In the genomic region with DNA sequence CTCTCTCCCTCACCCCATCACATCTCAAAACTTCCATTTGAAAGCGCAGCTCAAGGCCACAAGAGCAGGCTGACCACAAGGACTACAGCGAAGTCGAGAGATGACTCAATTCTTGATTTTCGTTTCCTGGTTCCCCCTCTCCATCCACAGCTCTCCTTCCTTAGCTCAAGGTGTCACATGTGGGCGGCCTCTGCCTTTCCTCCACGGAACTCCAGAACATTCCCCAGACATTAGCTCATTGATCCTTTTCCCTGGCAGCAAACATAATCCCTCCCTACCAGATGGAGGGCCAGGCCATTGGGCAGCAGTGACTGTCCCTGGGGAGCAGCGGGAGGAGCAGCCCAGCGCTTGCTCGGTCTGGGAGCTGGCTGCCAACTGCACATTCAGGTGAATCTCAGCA, we compare ENCODE assay signal across 9 cellular contexts. TPM values are rescaled to one million over a fixed set of nuclear protein-coding genes. Genes with fewer than 3 reads are reported as not detected.
DNase-seq lines count a peak whose midpoint lies in the region; ATAC-seq and TF ChIP-seq lines count a peak whose summit lies in the region.
"Had no signal": no experiment of that assay in that cellular context is flagged by ENCODE, and none has a peak within 500 bp of the region (broad histone marks: within the 10 kb centered on the region; RNA-seq: fewer than 3 reads in every experiment).

No MANE protein-coding gene starts in this region.

- H3K27me3 ChIP-seq in hepatocyte, result no peaks in the 10 kb centered on the region
- H3K27me3 ChIP-seq: neutrophil had no signal

- 85% methylated on average over 9 of the region's 9 CpGs for whole genome bisulfite sequencing in hepatocyte (ENCODE audit: low lambda C conversion rate, missing lambda C conversion rate)

- no peaks in the 10 kb centered on the region for H3K36me3 ChIP-seq in hepatocyte (replicated peaks; ENCODE audit: insufficient read depth, low read depth)
- H3K36me3 ChIP-seq: neutrophil had no signal

- no peak for TF ChIP-seq CTCF in coronary artery (IDR thresholded peaks at IDR 0.05)
- no peak for TF ChIP-seq CTCF in hepatocyte (IDR thresholded peaks at IDR 0.05; ENCODE audit: poor library complexity)

- H4K20me1 ChIP-seq in hepatocyte (ENCODE audit: insufficient read depth, poor library complexity, severe bottlenecking), result no peaks in the 10 kb centered on the region

- no peak overlapping the region for H2AFZ ChIP-seq in hepatocyte

- no peaks in the 10 kb centered on the region for H3K9me2 ChIP-seq in hepatocyte (replicated peaks; ENCODE audit: insufficient read depth)

- DNase-seq in D341Med (ENCODE audit: low spot score), result peak; percentile 53
- DNase-seq in coronary artery (ENCODE audit: low spot score), result peak; percentile 83
- no peak for DNase-seq in occipital lobe (lab: John Stamatoyannopoulos, UW)
- no peak for DNase-seq in activated naive CD4-positive, alpha-beta T cell treated with anti-CD3 and anti-CD28 coated beads, Interleukin-2, amount 50 U/mL, for 16 hours
- no peak for DNase-seq in hepatocyte (ENCODE audit: low spot score)
- no peak for DNase-seq in OCI-M2 (lab: John Stamatoyannopoulos, UW; ENCODE audit: unreplicated experiment)

- H3K9me3 ChIP-seq in hepatocyte (ENCODE audit: low read depth), result no peaks in the 10 kb centered on the region
- H3K9me3 ChIP-seq: neutrophil had no signal

- ATAC-seq in GM21390 (IDR thresholded peaks at IDR 0.05; ENCODE audit: unreplicated experiment) (peak; percentile 89), HG03439 (IDR thresholded peaks at IDR 0.05; ENCODE audit: unreplicated experiment) (peak; percentile 91)

- H3K4me1 ChIP-seq in hepatocyte (ENCODE audit: insufficient read depth), result peaks cover 12% of the 10 kb centered on the region

- no peak overlapping the region for H3K4me2 ChIP-seq in hepatocyte

- H3K27ac ChIP-seq in coronary artery (peak overlapping the region; percentile 55 to 62), hepatocyte (no peak overlapping the region)
- H3K27ac ChIP-seq: neutrophil had no signal

- H3K4me3 ChIP-seq in coronary artery (no peak overlapping the region), hepatocyte (no peak overlapping the region)

- H3K79me2 ChIP-seq in hepatocyte, result no peaks in the 10 kb centered on the region

RNA-seq across cellular contexts. Expression of gene CCDC149, which starts 56.3 kb away (rescaled TPM):
- total RNA-seq in occipital lobe (20.9 TPM), hepatocyte (8.3 and 13.3 TPM in 2 replicates)
- polyA plus RNA-seq in hepatocyte, result 11.1 and 12.3 TPM in 2 replicates

Comparison
In these comparisons a context has a peak if more than half of its experiments do, and no peak if none do; other contexts are left out.
1. DNase-seq: peak in D341Med (single experiment) and coronary artery (single experiment); none in occipital lobe (single experiment), activated naive CD4-positive, alpha-beta T cell treated with anti-CD3 and anti-CD28 coated beads, Interleukin-2, amount 50 U/mL, for 16 hours (single experiment), hepatocyte (single experiment) and OCI-M2 (single experiment).